In genomic region chr18:64679121-64679520, GRCh38 we compare ENCODE assay signal across 20 cellular contexts.
A peak's percentile ranks its signal among the peaks of the same experiment; 100 is the strongest.
DNase-seq lines count a peak whose midpoint lies in the region; ATAC-seq, FAIRE-seq and TF ChIP-seq lines count a peak whose summit lies in the region.
"Had no signal": no experiment of that assay in that cellular context is flagged by ENCODE, and none has a peak within 500 bp of the region (broad histone marks: within the 10 kb centered on the region; RNA-seq: fewer than 3 reads in every experiment).

No MANE protein-coding gene starts in this region.

- CTCF ChIA-PET in OCI-LY7 (lab: Charles Lee; ENCODE audit: unreplicated experiment) = no interaction called here
- CTCF ChIA-PET in WTC11 (lab: Charles Lee) = no interaction called here

- peak overlapping the region; percentile 98 for H3K27ac ChIP-seq in OCI-LY7 (ENCODE audit: low read depth, low read length, poor library complexity, severe bottlenecking)
- H3K27ac ChIP-seq in small intestine (ENCODE audit: low read depth in 1 of 2, low read length in 1 of 2) = no peak overlapping the region

- no peak for ATAC-seq in WTC11
- ATAC-seq in HG02884 (IDR thresholded peaks at IDR 0.05; ENCODE audit: unreplicated experiment) = no peak
- no peak for ATAC-seq in GM18907 (IDR thresholded peaks at IDR 0.05; ENCODE audit: unreplicated experiment)
- ATAC-seq: GM12878 had no signal

- POLR2A ChIA-PET in OCI-LY7 (lab: Charles Lee) (interaction anchor here (0.7 to 2.5 kb wide), 7 partner anchors 9 to 30 kb away, joined by 3 to 13 read pairs (median 5); no protein-coding TSS in a partner anchor), WTC11 (lab: Charles Lee) (no interaction called here)

- H3K36me3 ChIP-seq in OCI-LY7 (ENCODE audit: insufficient read depth, low read length) (no peaks in the 10 kb centered on the region; the same call in 1 of the 2 replicates), small intestine (ENCODE audit: control insufficient read depth in 2 of 2, insufficient read depth in 2 of 2, low read length in 2 of 2) (no peaks in the 10 kb centered on the region)

- peaks cover 60% of the 10 kb centered on the region for H3K4me1 Mint-ChIP-seq in WTC11
- H3K4me1 Mint-ChIP-seq: CD4-positive, alpha-beta memory T cell had no signal

- no peaks in the 10 kb centered on the region for H4K20me1 ChIP-seq in OCI-LY7 (ENCODE audit: insufficient read depth, low read length)

- H3K9me3 ChIP-seq in OCI-LY7 (ENCODE audit: low read length) (no peaks in the 10 kb centered on the region), small intestine (ENCODE audit: control insufficient read depth, low read depth) (no peaks in the 10 kb centered on the region)
- H3K9me3 ChIP-seq: Caco-2 had no signal

- H3K27me3 ChIP-seq in small intestine (ENCODE audit: control insufficient read depth in 2 of 2, insufficient read depth in 2 of 2, low read length in 2 of 2) = no peaks in the 10 kb centered on the region

- H3K4me3 Mint-ChIP-seq in WTC11 = no peak overlapping the region
- H3K4me3 Mint-ChIP-seq: CD4-positive, alpha-beta memory T cell had no signal

- peaks cover 2% of the 10 kb centered on the region; the same call in 1 of the 2 replicates for H3K27me3 Mint-ChIP-seq in WTC11 (ENCODE audit: low read depth)
- H3K27me3 Mint-ChIP-seq: CD4-positive, alpha-beta memory T cell had no signal

- H3K9me2 ChIP-seq in OCI-LY7 (ENCODE audit: insufficient read depth, low read length) = no peaks in the 10 kb centered on the region

- H3K36me3 Mint-ChIP-seq in WTC11 = peaks cover 7% of the 10 kb centered on the region; the same call in 1 of the 2 replicates
- H3K36me3 Mint-ChIP-seq: CD4-positive, alpha-beta memory T cell had no signal

- H3K4me1 ChIP-seq in OCI-LY7 (ENCODE audit: insufficient read depth, low read length, poor library complexity, severe bottlenecking) = peaks cover 27% of the 10 kb centered on the region
- no peaks in the 10 kb centered on the region for H3K4me1 ChIP-seq in small intestine (ENCODE audit: control insufficient read depth in 2 of 2, insufficient read depth in 1 of 2, low read depth in 1 of 2, low read length in 1 of 2)
- H3K4me1 ChIP-seq: Caco-2 had no signal

- TF ChIP-seq CTCF in D721Med (IDR thresholded peaks at IDR 0.05; ENCODE audit: insufficient read depth, missing control alignments) (no peak), OCI-LY7 (conservative IDR thresholded peaks at IDR 0.05; ENCODE audit: low read length) (no peak), WTC11 (IDR thresholded peaks at IDR 0.05) (no peak)

- H3K4me2 ChIP-seq in OCI-LY7 (ENCODE audit: low read length) = peak overlapping the region; percentile 59

- no TSS peak for BruUV-seq in OCI-LY7 (replicated peaks; lab: Mats Ljungman, UMichigan)

- H3K9me3 Mint-ChIP-seq in WTC11 = peaks cover 7% of the 10 kb centered on the region

- WGBS in small intestine, 3 donors = 33 to 55% (median 53%) methylated on average over 2 of the region's 2 CpGs

- peak; percentile 99 for FAIRE-seq in D721Med (lab: Jason Lieb, UNC)
- FAIRE-seq in small intestine (lab: Jason Lieb, UNC) = no peak
- FAIRE-seq: GM12878, H1 had no signal

- DNase-seq in D721Med (ENCODE audit: insufficient read length, low spot score) = no peak
- DNase-seq in OCI-LY7 (ENCODE audit: low spot score) = no peak
- no peak for DNase-seq in WTC11 (ENCODE audit: low spot score)
- DNase-seq in small intestine = peak; percentile 6
- no peak for DNase-seq in activated naive CD4-positive, alpha-beta T cell (lab: John Stamatoyannopoulos, UW)
- DNase-seq in T1000 (lab: John Stamatoyannopoulos, UW) = no peak
- DNase-seq: 8988T; C1 segment of cervical spinal cord; Caco-2; CD4-positive, alpha-beta memory T cell; DMS 273 treated with DMSO at 0.1 percent for 48 hours; DMS79; EL; GDM1; H7; HCEC 1CT had no signal

- H2AFZ ChIP-seq in OCI-LY7 (ENCODE audit: low read length) = peak overlapping the region; percentile 91

- intact Hi-C loops in OCI-LY7 (cut with micrococcal nuclease; ENCODE audit: unreplicated experiment) = loop anchor here (5.0 kb wide), 1 partner anchor 33 kb away; no protein-coding TSS in a partner anchor

- H3K27ac Mint-ChIP-seq in WTC11 = 0 out of 2 replicates have a peak overlapping the region, but pooled peaks have one; percentile 57
- H3K27ac Mint-ChIP-seq: CD4-positive, alpha-beta memory T cell had no signal

- H3K4me3 ChIP-seq in OCI-LY7 (ENCODE audit: low read depth, low read length, poor library complexity, severe bottlenecking) (no peak overlapping the region), small intestine (ENCODE audit: low read depth in 1 of 2, low read length in 2 of 2) (no peak overlapping the region)
- H3K4me3 ChIP-seq: GM12878 had no signal

- H3K79me2 ChIP-seq in OCI-LY7 (ENCODE audit: insufficient read depth, low read depth, low read length) = no peaks in the 10 kb centered on the region

TF ChIP-seq in WTC11, 78 proteins besides CTCF, POLR2A, EP300 and RAD21 (continues in another document):
- TF ChIP-seq IRF2 (CRISPR knock-in tag; IDR thresholded peaks at IDR 0.05; ENCODE audit: borderline replicate concordance, low read depth) (no peak), MLX (CRISPR knock-in tag; IDR thresholded peaks at IDR 0.05) (no peak), PRRX2 (CRISPR knock-in tag; IDR thresholded peaks at IDR 0.05) (no peak), ZNF232 (CRISPR knock-in tag; IDR thresholded peaks at IDR 0.05) (no peak), ZNF281 (CRISPR knock-in tag; IDR thresholded peaks at IDR 0.05) (no peak), MYBL2 (CRISPR knock-in tag; IDR thresholded peaks at IDR 0.05) (no peak), IRF1 (CRISPR knock-in tag; IDR thresholded peaks at IDR 0.05) (no peak), ESRRA (CRISPR knock-in tag; IDR thresholded peaks at IDR 0.05; ENCODE audit: borderline replicate concordance) (no peak), STAT6 (CRISPR knock-in tag; conservative IDR thresholded peaks at IDR 0.05; ENCODE audit: low read depth) (no peak), ZNF317 (CRISPR knock-in tag; IDR thresholded peaks at IDR 0.05; ENCODE audit: borderline replicate concordance, low read depth) (no peak), ELF4 (CRISPR knock-in tag; IDR thresholded peaks at IDR 0.05; ENCODE audit: low read depth) (no peak), KAT7 (CRISPR knock-in tag; IDR thresholded peaks at IDR 0.05; ENCODE audit: borderline replicate concordance) (no peak)
